Comparison of ENCODE assay signal across 1 cellular context in the genomic region with DNA sequence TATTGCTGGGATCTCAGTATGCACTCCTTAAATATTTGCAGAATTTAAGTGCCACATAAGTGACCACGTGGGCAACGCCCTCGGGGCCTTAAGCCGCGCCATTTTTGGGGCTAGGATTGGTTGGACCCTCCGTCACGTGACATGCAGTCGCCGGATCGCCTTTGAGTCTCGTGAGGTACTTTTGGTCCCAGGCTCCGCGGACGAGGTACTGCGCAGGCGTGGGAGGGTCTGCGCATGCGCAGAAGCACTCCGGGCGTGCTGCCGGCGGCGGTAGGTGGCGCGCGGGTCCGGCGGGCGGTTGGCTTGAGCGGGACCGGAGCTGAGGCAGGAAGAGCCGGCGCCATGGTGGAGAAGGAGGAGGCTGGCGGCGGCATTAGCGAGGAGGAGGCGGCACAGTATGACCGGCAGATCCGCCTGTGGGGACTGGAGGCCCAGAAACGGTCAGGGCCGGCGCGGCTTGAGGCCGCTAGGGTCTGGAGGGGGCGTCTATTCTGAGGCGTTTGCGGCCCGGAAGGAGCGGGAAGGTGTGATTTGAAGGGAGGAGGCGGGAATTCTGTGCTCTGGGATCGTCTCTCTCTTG.
TF ChIP-seq lines count a peak whose summit lies in the region.

TSS of gene SAE1 (plus strand) at position 247 of the 580 bp plus-strand sequence. CDS start at position 343, 96 bp downstream.

TF ChIP-seq in K562, 482 proteins besides CTCF, POLR2A, EP300 and RAD21 (continued from another document and continues in another):
- peak; percentile 82 for TF ChIP-seq ZFX (CRISPR knock-in tag; IDR thresholded peaks at IDR 0.05)
- TF ChIP-seq, protein P1, sequence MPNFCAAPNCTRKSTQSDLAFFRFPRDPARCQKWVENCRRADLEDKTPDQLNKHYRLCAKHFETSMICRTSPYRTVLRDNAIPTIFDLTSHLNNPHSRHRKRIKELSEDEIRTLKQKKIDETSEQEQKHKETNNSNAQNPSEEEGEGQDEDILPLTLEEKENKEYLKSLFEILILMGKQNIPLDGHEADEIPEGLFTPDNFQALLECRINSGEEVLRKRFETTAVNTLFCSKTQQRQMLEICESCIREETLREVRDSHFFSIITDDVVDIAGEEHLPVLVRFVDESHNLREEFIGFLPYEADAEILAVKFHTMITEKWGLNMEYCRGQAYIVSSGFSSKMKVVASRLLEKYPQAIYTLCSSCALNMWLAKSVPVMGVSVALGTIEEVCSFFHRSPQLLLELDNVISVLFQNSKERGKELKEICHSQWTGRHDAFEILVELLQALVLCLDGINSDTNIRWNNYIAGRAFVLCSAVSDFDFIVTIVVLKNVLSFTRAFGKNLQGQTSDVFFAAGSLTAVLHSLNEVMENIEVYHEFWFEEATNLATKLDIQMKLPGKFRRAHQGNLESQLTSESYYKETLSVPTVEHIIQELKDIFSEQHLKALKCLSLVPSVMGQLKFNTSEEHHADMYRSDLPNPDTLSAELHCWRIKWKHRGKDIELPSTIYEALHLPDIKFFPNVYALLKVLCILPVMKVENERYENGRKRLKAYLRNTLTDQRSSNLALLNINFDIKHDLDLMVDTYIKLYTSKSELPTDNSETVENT (CRISPR knock-in tag; IDR thresholded peaks at IDR 0.05) = peak; percentile 57; the same call in 1 of the 2 replicates
- TF ChIP-seq PHF21A (IDR thresholded peaks at IDR 0.05; ENCODE audit: borderline replicate concordance, low read depth) = 0 out of 2 replicates have a peak, but pooled peaks have one; percentile 26
- peak; percentile 84 for TF ChIP-seq POLR2H (tag; IDR thresholded peaks at IDR 0.05; ENCODE audit: low read depth)
- no peak for TF ChIP-seq STAG1 (CRISPR knock-in tag; IDR thresholded peaks at IDR 0.05; ENCODE audit: borderline replicate concordance)
- no peak for TF ChIP-seq ZNF408 (CRISPR knock-in tag; IDR thresholded peaks at IDR 0.05; ENCODE audit: low read depth)
- TF ChIP-seq ETV5 (CRISPR knock-in tag; IDR thresholded peaks at IDR 0.05; ENCODE audit: low read depth) = no peak; the same call in none of the 2 replicates
- no peak for TF ChIP-seq SMAD2 (IDR thresholded peaks at IDR 0.05; ENCODE audit: low read depth, low read length)
- TF ChIP-seq, protein P2, sequence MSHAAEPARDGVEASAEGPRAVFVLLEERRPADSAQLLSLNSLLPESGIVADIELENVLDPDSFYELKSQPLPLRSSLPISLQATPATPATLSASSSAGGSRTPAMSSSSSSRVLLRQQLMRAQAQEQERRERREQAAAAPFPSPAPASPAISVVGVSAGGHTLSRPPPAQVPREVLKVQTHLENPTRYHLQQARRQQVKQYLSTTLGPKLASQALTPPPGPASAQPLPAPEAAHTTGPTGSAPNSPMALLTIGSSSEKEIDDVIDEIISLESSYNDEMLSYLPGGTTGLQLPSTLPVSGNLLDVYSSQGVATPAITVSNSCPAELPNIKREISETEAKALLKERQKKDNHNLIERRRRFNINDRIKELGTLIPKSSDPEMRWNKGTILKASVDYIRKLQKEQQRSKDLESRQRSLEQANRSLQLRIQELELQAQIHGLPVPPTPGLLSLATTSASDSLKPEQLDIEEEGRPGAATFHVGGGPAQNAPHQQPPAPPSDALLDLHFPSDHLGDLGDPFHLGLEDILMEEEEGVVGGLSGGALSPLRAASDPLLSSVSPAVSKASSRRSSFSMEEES (CRISPR knock-in tag; IDR thresholded peaks at IDR 0.05) = peak; percentile 99
- TF ChIP-seq, protein P3, sequence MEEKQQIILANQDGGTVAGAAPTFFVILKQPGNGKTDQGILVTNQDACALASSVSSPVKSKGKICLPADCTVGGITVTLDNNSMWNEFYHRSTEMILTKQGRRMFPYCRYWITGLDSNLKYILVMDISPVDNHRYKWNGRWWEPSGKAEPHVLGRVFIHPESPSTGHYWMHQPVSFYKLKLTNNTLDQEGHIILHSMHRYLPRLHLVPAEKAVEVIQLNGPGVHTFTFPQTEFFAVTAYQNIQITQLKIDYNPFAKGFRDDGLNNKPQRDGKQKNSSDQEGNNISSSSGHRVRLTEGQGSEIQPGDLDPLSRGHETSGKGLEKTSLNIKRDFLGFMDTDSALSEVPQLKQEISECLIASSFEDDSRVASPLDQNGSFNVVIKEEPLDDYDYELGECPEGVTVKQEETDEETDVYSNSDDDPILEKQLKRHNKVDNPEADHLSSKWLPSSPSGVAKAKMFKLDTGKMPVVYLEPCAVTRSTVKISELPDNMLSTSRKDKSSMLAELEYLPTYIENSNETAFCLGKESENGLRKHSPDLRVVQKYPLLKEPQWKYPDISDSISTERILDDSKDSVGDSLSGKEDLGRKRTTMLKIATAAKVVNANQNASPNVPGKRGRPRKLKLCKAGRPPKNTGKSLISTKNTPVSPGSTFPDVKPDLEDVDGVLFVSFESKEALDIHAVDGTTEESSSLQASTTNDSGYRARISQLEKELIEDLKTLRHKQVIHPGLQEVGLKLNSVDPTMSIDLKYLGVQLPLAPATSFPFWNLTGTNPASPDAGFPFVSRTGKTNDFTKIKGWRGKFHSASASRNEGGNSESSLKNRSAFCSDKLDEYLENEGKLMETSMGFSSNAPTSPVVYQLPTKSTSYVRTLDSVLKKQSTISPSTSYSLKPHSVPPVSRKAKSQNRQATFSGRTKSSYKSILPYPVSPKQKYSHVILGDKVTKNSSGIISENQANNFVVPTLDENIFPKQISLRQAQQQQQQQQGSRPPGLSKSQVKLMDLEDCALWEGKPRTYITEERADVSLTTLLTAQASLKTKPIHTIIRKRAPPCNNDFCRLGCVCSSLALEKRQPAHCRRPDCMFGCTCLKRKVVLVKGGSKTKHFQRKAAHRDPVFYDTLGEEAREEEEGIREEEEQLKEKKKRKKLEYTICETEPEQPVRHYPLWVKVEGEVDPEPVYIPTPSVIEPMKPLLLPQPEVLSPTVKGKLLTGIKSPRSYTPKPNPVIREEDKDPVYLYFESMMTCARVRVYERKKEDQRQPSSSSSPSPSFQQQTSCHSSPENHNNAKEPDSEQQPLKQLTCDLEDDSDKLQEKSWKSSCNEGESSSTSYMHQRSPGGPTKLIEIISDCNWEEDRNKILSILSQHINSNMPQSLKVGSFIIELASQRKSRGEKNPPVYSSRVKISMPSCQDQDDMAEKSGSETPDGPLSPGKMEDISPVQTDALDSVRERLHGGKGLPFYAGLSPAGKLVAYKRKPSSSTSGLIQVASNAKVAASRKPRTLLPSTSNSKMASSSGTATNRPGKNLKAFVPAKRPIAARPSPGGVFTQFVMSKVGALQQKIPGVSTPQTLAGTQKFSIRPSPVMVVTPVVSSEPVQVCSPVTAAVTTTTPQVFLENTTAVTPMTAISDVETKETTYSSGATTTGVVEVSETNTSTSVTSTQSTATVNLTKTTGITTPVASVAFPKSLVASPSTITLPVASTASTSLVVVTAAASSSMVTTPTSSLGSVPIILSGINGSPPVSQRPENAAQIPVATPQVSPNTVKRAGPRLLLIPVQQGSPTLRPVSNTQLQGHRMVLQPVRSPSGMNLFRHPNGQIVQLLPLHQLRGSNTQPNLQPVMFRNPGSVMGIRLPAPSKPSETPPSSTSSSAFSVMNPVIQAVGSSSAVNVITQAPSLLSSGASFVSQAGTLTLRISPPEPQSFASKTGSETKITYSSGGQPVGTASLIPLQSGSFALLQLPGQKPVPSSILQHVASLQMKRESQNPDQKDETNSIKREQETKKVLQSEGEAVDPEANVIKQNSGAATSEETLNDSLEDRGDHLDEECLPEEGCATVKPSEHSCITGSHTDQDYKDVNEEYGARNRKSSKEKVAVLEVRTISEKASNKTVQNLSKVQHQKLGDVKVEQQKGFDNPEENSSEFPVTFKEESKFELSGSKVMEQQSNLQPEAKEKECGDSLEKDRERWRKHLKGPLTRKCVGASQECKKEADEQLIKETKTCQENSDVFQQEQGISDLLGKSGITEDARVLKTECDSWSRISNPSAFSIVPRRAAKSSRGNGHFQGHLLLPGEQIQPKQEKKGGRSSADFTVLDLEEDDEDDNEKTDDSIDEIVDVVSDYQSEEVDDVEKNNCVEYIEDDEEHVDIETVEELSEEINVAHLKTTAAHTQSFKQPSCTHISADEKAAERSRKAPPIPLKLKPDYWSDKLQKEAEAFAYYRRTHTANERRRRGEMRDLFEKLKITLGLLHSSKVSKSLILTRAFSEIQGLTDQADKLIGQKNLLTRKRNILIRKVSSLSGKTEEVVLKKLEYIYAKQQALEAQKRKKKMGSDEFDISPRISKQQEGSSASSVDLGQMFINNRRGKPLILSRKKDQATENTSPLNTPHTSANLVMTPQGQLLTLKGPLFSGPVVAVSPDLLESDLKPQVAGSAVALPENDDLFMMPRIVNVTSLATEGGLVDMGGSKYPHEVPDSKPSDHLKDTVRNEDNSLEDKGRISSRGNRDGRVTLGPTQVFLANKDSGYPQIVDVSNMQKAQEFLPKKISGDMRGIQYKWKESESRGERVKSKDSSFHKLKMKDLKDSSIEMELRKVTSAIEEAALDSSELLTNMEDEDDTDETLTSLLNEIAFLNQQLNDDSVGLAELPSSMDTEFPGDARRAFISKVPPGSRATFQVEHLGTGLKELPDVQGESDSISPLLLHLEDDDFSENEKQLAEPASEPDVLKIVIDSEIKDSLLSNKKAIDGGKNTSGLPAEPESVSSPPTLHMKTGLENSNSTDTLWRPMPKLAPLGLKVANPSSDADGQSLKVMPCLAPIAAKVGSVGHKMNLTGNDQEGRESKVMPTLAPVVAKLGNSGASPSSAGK (IDR thresholded peaks at IDR 0.05) = peak; percentile 99
- peak; percentile 91 for TF ChIP-seq HES1 (IDR thresholded peaks at IDR 0.05; ENCODE audit: low read depth)
- no peak for TF ChIP-seq ZZZ3 (IDR thresholded peaks at IDR 0.05)
- no peak for TF ChIP-seq KDM5B (IDR thresholded peaks at IDR 0.05; ENCODE audit: insufficient replicate concordance, low read depth, low read length)
- no peak for TF ChIP-seq CBX8 (IDR thresholded peaks at IDR 0.05; ENCODE audit: borderline replicate concordance, extremely low read depth, low read depth, low read length, poor library complexity, severe bottlenecking)
- no peak for TF ChIP-seq NCOA2 (IDR thresholded peaks at IDR 0.05; ENCODE audit: partially characterized antibody in 2 of 2)
- TF ChIP-seq ELF1 (tag; IDR thresholded peaks at IDR 0.05) = peak; percentile 57; the same call in 1 of the 2 replicates
- TF ChIP-seq FOXK2 (conservative IDR thresholded peaks at IDR 0.05 in 1 of 2, IDR thresholded peaks at IDR 0.05 in 1 of 2; ENCODE audit: low read depth in 2 of 2) = peak; percentile 22 to 93; a peak in 3 of 4 replicates
- 0 out of 2 replicates have a peak, but pooled peaks have one; percentile 75 for TF ChIP-seq ZBTB43 (CRISPR knock-in tag; IDR thresholded peaks at IDR 0.05)
- TF ChIP-seq CEBPG (CRISPR knock-in tag; IDR thresholded peaks at IDR 0.05) = no peak
- no peak for TF ChIP-seq CEBPG (tag; conservative IDR thresholded peaks at IDR 0.05 in 1 of 2, IDR thresholded peaks at IDR 0.05 in 1 of 2)
- TF ChIP-seq ZNF134 (CRISPR knock-in tag; conservative IDR thresholded peaks at IDR 0.05) = no peak
- TF ChIP-seq ZNF217 (CRISPR knock-in tag; IDR thresholded peaks at IDR 0.05) = no peak
- TF ChIP-seq BHLHE40 (IDR thresholded peaks at IDR 0.05; ENCODE audit: low read length) = peak; percentile 100
- no peak for TF ChIP-seq MCM7 (IDR thresholded peaks at IDR 0.05)
- 0 out of 2 replicates have a peak, but pooled peaks have one; percentile 36 for TF ChIP-seq ESRRA (IDR thresholded peaks at IDR 0.05; ENCODE audit: borderline replicate concordance, low read depth)
- peak; percentile 94 for TF ChIP-seq TAF1 (IDR thresholded peaks at IDR 0.05; ENCODE audit: control insufficient read depth, extremely low read depth, insufficient read depth, low read length, severe bottlenecking)
- peak; percentile 22 for TF ChIP-seq SMAD1 (IDR thresholded peaks at IDR 0.05; ENCODE audit: low read depth, low read length, partially characterized antibody)
- TF ChIP-seq ZNF57 (CRISPR knock-in tag; IDR thresholded peaks at IDR 0.05) = no peak
- TF ChIP-seq, protein P4, sequence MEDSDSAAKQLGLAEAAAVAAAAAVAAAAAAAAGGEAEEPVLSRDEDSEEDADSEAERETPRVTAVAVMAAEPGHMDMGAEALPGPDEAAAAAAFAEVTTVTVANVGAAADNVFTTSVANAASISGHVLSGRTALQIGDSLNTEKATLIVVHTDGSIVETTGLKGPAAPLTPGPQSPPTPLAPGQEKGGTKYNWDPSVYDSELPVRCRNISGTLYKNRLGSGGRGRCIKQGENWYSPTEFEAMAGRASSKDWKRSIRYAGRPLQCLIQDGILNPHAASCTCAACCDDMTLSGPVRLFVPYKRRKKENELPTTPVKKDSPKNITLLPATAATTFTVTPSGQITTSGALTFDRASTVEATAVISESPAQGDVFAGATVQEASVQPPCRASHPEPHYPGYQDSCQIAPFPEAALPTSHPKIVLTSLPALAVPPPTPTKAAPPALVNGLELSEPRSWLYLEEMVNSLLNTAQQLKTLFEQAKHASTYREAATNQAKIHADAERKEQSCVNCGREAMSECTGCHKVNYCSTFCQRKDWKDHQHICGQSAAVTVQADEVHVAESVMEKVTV (CRISPR knock-in tag; IDR thresholded peaks at IDR 0.05) = no peak; the same call in 1 of the 2 replicates
- 0 out of 2 replicates have a peak, but pooled peaks have one; percentile 11 for TF ChIP-seq TEAD2 (tag; IDR thresholded peaks at IDR 0.05)
- TF ChIP-seq GATA2 (CRISPR knock-in tag; IDR thresholded peaks at IDR 0.05) = no peak
- no peak for TF ChIP-seq HDAC2 (IDR thresholded peaks at IDR 0.05)
- no peak for TF ChIP-seq PCBP2 (IDR thresholded peaks at IDR 0.05; ENCODE audit: low read depth, low read length, poor library complexity, severe bottlenecking)
- no peak for TF ChIP-seq RBM25 (IDR thresholded peaks at IDR 0.05; ENCODE audit: low read depth, low read length, severe bottlenecking)
- 0 out of 2 replicates have a peak, but pooled peaks have one; percentile 64 for TF ChIP-seq RUNX1 (IDR thresholded peaks at IDR 0.05; ENCODE audit: low read depth)
- TF ChIP-seq DLX4 (CRISPR knock-in tag; IDR thresholded peaks at IDR 0.05) = no peak
- no peak for TF ChIP-seq TCFL5 (CRISPR knock-in tag; conservative IDR thresholded peaks at IDR 0.05)
